ENCODE assay signal across 17 cellular contexts in genomic region chr9:114258866-114259799, GRCh38.
DNase-seq lines count a peak whose midpoint lies in the region; ATAC-seq, FAIRE-seq and TF ChIP-seq lines count a peak whose summit lies in the region.
"Had no signal": no experiment of that assay in that cellular context is flagged by ENCODE, and none has a peak within 500 bp of the region (broad histone marks: within the 10 kb centered on the region; RNA-seq: fewer than 3 reads in every experiment).

No MANE protein-coding gene starts in this region.

- ATAC-seq in right cardiac atrium (no peak), left ventricle myocardium superior (no peak)

- H3K4me1 ChIP-seq in right cardiac atrium (ENCODE audit: control insufficient read depth, insufficient read depth, low read length), result no peaks in the 10 kb centered on the region
- H3K4me1 ChIP-seq in osteoblast (ENCODE audit: insufficient read depth, low read length), result no peaks in the 10 kb centered on the region
- H3K4me1 ChIP-seq: BLaER1 had no signal

- no peak overlapping the region for H2AFZ ChIP-seq in osteoblast (ENCODE audit: low read length)

- H3K9me3 ChIP-seq in right cardiac atrium (ENCODE audit: control insufficient read depth, low read length) (no peaks in the 10 kb centered on the region), osteoblast (ENCODE audit: low read depth, low read length) (no peaks in the 10 kb centered on the region)
- H3K9me3 ChIP-seq: BLaER1 had no signal

- TF ChIP-seq POLR2A in GM12891 (IDR thresholded peaks at IDR 0.05; ENCODE audit: low read depth, low read length), result no peak

- H3K27ac ChIP-seq in right cardiac atrium (ENCODE audit: low read length) (no peak overlapping the region), osteoblast (ENCODE audit: low read depth, low read length) (no peak overlapping the region)
- H3K27ac ChIP-seq: BLaER1, SK-N-MC had no signal

- no peak for TF ChIP-seq CTCF in osteoblast (IDR thresholded peaks at IDR 0.05; ENCODE audit: extremely low read depth, low read depth, low read length)

- no peaks in the 10 kb centered on the region for H3K36me3 ChIP-seq in osteoblast (ENCODE audit: insufficient read depth, low read length)

- intact Hi-C loops in right cardiac atrium (cut with DNase I) (no loop called here), left ventricle myocardium superior (cut with micrococcal nuclease) (no loop called here)

- no peaks in the 10 kb centered on the region for H3K27me3 ChIP-seq in right cardiac atrium (ENCODE audit: control insufficient read depth, insufficient read depth)
- no peaks in the 10 kb centered on the region for H3K27me3 ChIP-seq in osteoblast (ENCODE audit: insufficient read depth, low read length)
- H3K27me3 ChIP-seq: BLaER1 had no signal

- H4K20me1 ChIP-seq in osteoblast (ENCODE audit: insufficient read depth, low read length), result no peaks in the 10 kb centered on the region
- H4K20me1 ChIP-seq: BLaER1 had no signal

- H3K4me3 ChIP-seq in right cardiac atrium (ENCODE audit: low read length), result no peak overlapping the region
- no peak overlapping the region for H3K4me3 ChIP-seq in osteoblast (ENCODE audit: insufficient read depth, low read length)
- H3K4me3 ChIP-seq: BLaER1, SK-N-MC had no signal

- no peak overlapping the region for H3K4me2 ChIP-seq in osteoblast (ENCODE audit: insufficient read depth, low read length)
- H3K4me2 ChIP-seq: BLaER1 had no signal

- peak in 2 of 3 donors; percentile 5 to 27 for DNase-seq in right cardiac atrium
- DNase-seq in left ventricle myocardium superior, result no peak
- DNase-seq in NCI-H82 (lab: John Stamatoyannopoulos, UW), result peak; percentile 79
- DNase-seq in cerebellar cortex (ENCODE audit: low spot score), result peak; percentile 44
- DNase-seq in osteoblast (ENCODE audit: insufficient read length, low spot score, missing footprints), result peak; percentile 81
- DNase-seq in GM12891 (ENCODE audit: insufficient read length, low spot score), result no peak
- no peak for DNase-seq in NCI-H2081 (lab: John Stamatoyannopoulos, UW)
- no peak for DNase-seq in iPS-NIHi11 (ENCODE audit: low spot score)
- DNase-seq: Calu3, KG1, NCI-H1105 treated with DMSO at 0.1 percent for 48 hours, NCI-H187, OCI-M1, SHP77 had no signal

- 69% methylated on average over 6 of the region's 6 CpGs for WGBS in right cardiac atrium

- FAIRE-seq in GM12891 (lab: Jason Lieb, UNC), result no peak
- FAIRE-seq: A204.1 had no signal

- H3K79me2 ChIP-seq in osteoblast (ENCODE audit: insufficient read depth, low read length), result no peaks in the 10 kb centered on the region

TF ChIP-seq in GM12891, 5 proteins besides CTCF, POLR2A, EP300 and RAD21:
- TF ChIP-seq SPI1 (IDR thresholded peaks at IDR 0.05; ENCODE audit: low read depth, low read length) (no peak), TAF1 (IDR thresholded peaks at IDR 0.05; ENCODE audit: low read depth, low read length) (no peak), POLR2AphosphoS5 (IDR thresholded peaks at IDR 0.05; ENCODE audit: low read depth, low read length) (no peak), POU2F2 (IDR thresholded peaks at IDR 0.05; ENCODE audit: low read depth, low read length) (no peak), PAX5 (IDR thresholded peaks at IDR 0.05; ENCODE audit: insufficient read depth, low read length, severe bottlenecking) (no peak)

Comparison
In these comparisons a context has a peak if more than half of its experiments do, and no peak if none do; other contexts are left out.
1. DNase-seq: peak in right cardiac atrium (2 of 3), NCI-H82 (single experiment), cerebellar cortex (single experiment) and osteoblast (single experiment); none in left ventricle myocardium superior (single experiment), GM12891 (single experiment), NCI-H2081 (0 of 2) and iPS-NIHi11 (single experiment).